1 cellular context compared by ENCODE assay signal in genomic region chr17:75181608-75182318, GRCh38.
TF ChIP-seq lines count a peak whose summit lies in the region.

No MANE protein-coding gene starts in this region.

TF ChIP-seq in HEK293, 187 proteins besides CTCF, POLR2A, EP300 and RAD21 (continued from another document):
- TF ChIP-seq ZBTB11 (tag by site-specific recombination; conservative IDR thresholded peaks at IDR 0.05; ENCODE audit: low read depth) (peak; percentile 91), ZBTB48 (tag by site-specific recombination; IDR thresholded peaks at IDR 0.05) (0 out of 2 replicates have a peak, but pooled peaks have one; percentile 18)
